Comparison of ENCODE assay signal across 1 cellular context in the genomic region with DNA sequence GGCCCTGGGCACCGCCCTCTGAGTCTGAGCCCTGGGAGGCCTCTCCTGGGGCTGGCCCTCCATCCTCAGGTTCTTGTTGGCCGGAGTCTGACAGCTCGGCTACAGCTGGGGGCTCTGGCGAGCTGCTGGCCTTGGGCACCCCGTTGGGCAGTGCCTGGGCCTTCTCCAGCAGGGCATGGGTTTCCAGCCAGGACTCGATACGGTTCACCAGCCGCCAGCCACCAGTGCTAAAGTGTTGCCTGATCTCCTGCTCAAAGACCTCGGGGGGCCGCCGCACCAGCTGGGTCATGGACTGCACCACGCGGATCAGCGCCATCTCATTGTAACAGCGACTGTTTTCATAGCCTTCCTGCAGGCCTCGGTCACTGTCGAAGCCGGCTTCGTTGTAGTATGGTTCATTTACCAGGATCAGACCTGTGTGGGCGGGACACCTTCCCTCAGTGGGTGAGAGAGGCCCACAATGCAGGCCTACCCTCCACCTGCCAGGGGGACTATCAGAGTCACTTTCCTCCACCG.
TF ChIP-seq lines count a peak whose summit lies in the region.

No MANE protein-coding gene starts in this region.

TF ChIP-seq in HepG2, 621 proteins besides CTCF, POLR2A, EP300 and RAD21:
- TF ChIP-seq ARID2 (CRISPR knock-in tag; IDR thresholded peaks at IDR 0.05; ENCODE audit: borderline replicate concordance) (no peak), AGO2 (optimal IDR thresholded peaks at IDR 0.05; ENCODE audit: low read depth, low read length) (peak; percentile 76), RBM22 (optimal IDR thresholded peaks at IDR 0.05; ENCODE audit: low read length) (peak; percentile 93)
- TF ChIP-seq, protein P1, sequence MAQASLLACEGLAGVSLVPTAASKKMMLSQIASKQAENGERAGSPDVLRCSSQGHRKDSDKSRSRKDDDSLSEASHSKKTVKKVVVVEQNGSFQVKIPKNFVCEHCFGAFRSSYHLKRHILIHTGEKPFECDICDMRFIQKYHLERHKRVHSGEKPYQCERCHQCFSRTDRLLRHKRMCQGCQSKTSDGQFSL (CRISPR knock-in tag; IDR thresholded peaks at IDR 0.05) = 0 out of 2 replicates have a peak, but pooled peaks have one; percentile 59
